11 cellular contexts compared by ENCODE assay signal in genomic region chr2:132669854-132670103, GRCh38. TPM values are rescaled to one million over a fixed set of nuclear protein-coding genes. Genes with fewer than 3 reads are reported as not detected.
DNase-seq lines count a peak whose midpoint lies in the region; ATAC-seq and TF ChIP-seq lines count a peak whose summit lies in the region.
"Had no signal": no experiment of that assay in that cellular context is flagged by ENCODE, and none has a peak within 500 bp of the region (broad histone marks: within the 10 kb centered on the region; RNA-seq: fewer than 3 reads in every experiment).

No MANE protein-coding gene starts in this region.

- POLR2A ChIA-PET in activated CD4-positive, alpha-beta memory T cell treated with anti-CD3 and anti-CD28 coated beads for 36 hours (lab: Charles Lee) = no interaction called here

- peaks cover 3% of the 10 kb centered on the region for H3K36me3 Mint-ChIP-seq in memory B cell
- H3K36me3 Mint-ChIP-seq in activated CD4-positive, alpha-beta memory T cell treated with anti-CD3 and anti-CD28 coated beads for 36 hours = peaks cover 2% of the 10 kb centered on the region

- ATAC-seq in Right ventricle myocardium inferior (peak; percentile 43), memory B cell (ENCODE audit: low read depth) (no peak)

- no peak overlapping the region for H3K27ac Mint-ChIP-seq in memory B cell
- H3K27ac Mint-ChIP-seq in activated CD4-positive, alpha-beta memory T cell treated with anti-CD3 and anti-CD28 coated beads for 36 hours = no peak overlapping the region

- peaks cover 18% of the 10 kb centered on the region for H3K27me3 Mint-ChIP-seq in memory B cell
- H3K27me3 Mint-ChIP-seq in activated CD4-positive, alpha-beta memory T cell treated with anti-CD3 and anti-CD28 coated beads for 36 hours = peaks cover 21% of the 10 kb centered on the region

- H3K4me1 Mint-ChIP-seq in memory B cell = peaks cover 5% of the 10 kb centered on the region
- no peaks in the 10 kb centered on the region for H3K4me1 Mint-ChIP-seq in activated CD4-positive, alpha-beta memory T cell treated with anti-CD3 and anti-CD28 coated beads for 36 hours (ENCODE audit: low read depth)

- no peak overlapping the region for H3K27ac ChIP-seq in vagina

- peak overlapping the region; percentile 29 for H3K4me3 Mint-ChIP-seq in memory B cell
- H3K4me3 Mint-ChIP-seq in activated CD4-positive, alpha-beta memory T cell treated with anti-CD3 and anti-CD28 coated beads for 36 hours = no peak overlapping the region

- H3K9me3 ChIP-seq in vagina = no peaks in the 10 kb centered on the region

- H3K27me3 ChIP-seq in vagina = no peaks in the 10 kb centered on the region

- H3K36me3 ChIP-seq in vagina = no peaks in the 10 kb centered on the region

- TF ChIP-seq CTCF in vagina (IDR thresholded peaks at IDR 0.05) = no peak

- H3K9me3 Mint-ChIP-seq in memory B cell = no peaks in the 10 kb centered on the region
- H3K9me3 Mint-ChIP-seq in activated CD4-positive, alpha-beta memory T cell treated with anti-CD3 and anti-CD28 coated beads for 36 hours = no peaks in the 10 kb centered on the region

- H3K4me1 ChIP-seq in vagina = peaks cover 32% of the 10 kb centered on the region

- DNase-seq in Right ventricle myocardium inferior (ENCODE audit: missing footprints) (no peak), cardiac septum (ENCODE audit: low spot score) (no peak), dermis blood vessel endothelial cell (peak; percentile 43), memory B cell (ENCODE audit: low spot score in 2 of 2) (no peak), vagina (ENCODE audit: extremely low spot score in 2 of 2) (no peak), NCI-H2029 (lab: John Stamatoyannopoulos, UW) (no peak), NCI-H2171 treated with DMSO at 0.1 percent for 48 hours (lab: John Stamatoyannopoulos, UW) (no peak)
- no peak for DNase-seq in activated CD4-positive, alpha-beta memory T cell treated with anti-CD3 and anti-CD28 coated beads for 36 hours
- DNase-seq: DND-41; effector CD4-positive, alpha-beta T cell; T-helper 1 cell had no signal

- peak overlapping the region; percentile 43 to 50 for H3K4me3 ChIP-seq in vagina

- TF ChIP-seq POLR2A in vagina (IDR thresholded peaks at IDR 0.05) = no peak

- intact Hi-C loops in Right ventricle myocardium inferior (cut with DNase I) = no loop called here
- intact Hi-C loops in cardiac septum (cut with DNase I) = loop anchor here (10.0 kb wide), 1 partner anchor 505 kb away; no protein-coding TSS in a partner anchor
- intact Hi-C loops in vagina (cut with DNase I) = no loop called here
- intact Hi-C loops in activated CD4-positive, alpha-beta memory T cell treated with anti-CD3 and anti-CD28 coated beads for 36 hours (cut with micrococcal nuclease) = no loop called here

- CTCF ChIA-PET in activated CD4-positive, alpha-beta memory T cell treated with anti-CD3 and anti-CD28 coated beads for 36 hours (lab: Charles Lee) = no interaction called here

RNA-seq across cellular contexts. Expression of gene LYPD1, which starts 0.2 kb away (rescaled TPM):
- total RNA-seq in Right ventricle myocardium inferior = not detected
- total RNA-seq in cardiac septum = 3.3 TPM
- 0.34 and 0.51 TPM in 2 replicates for total RNA-seq in dermis blood vessel endothelial cell
- not detected for total RNA-seq in vagina
- not detected for total RNA-seq in activated CD4-positive, alpha-beta memory T cell treated with anti-CD3 and anti-CD28 coated beads for 36 hours
